1 cellular context compared by ENCODE assay signal in the genomic region with DNA sequence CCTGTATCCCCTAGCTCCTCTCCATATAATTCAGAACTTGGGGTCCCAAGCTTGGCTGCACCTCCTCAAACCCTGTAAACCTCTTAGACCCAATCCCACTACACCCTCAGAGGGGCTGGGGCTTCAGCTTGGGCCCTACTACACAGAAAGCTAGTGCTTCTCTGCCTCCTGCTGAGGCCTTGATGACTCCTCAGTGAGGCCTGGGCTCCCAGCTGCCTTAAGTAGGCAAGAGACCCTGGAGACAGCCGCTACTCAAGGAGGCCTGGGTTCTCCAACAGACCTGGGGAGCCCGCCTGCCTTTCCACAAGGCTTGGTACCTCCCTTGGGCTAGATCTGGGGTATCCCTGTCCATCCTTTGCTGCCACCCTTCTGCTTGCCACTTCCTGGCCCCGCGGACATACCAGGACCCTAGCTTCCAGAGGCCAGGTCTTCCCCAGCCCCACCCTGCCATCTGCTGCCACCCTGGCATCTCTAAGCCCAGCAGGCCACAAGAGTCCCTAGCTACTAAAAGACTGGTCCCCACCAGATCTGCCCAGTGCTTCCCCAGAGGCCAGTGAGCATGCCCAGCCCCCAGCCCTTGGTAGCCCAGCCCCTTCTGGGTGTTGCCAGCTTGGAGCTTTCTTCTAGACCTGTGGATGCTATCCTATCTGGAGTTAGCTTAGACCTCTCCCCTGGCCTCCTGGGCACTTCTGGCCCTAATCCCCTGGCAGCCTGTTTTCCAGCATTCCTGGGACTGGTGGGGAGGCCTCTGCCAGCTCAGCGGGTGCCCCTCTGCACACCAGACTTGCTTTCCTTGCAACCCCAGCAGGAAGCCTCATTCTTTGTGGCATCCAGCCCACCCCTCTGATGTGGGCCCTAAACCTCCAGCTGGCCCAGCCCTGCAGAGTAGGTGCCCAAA.
A peak's percentile ranks its signal among the peaks of the same experiment; 100 is the strongest.
TF ChIP-seq lines count a peak whose summit lies in the region.

No MANE protein-coding gene starts in this region.

TF ChIP-seq in HEK293, 187 proteins besides CTCF, POLR2A, EP300 and RAD21:
- no peak for TF ChIP-seq TSHZ1 (tag by site-specific recombination; IDR thresholded peaks at IDR 0.05; ENCODE audit: borderline replicate concordance)
- TF ChIP-seq ZNF792 (tag by site-specific recombination; IDR thresholded peaks at IDR 0.05) = no peak
- no peak for TF ChIP-seq ZNF221 (tag by site-specific recombination; IDR thresholded peaks at IDR 0.05; ENCODE audit: borderline replicate concordance)
- no peak for TF ChIP-seq ZNF175 (tag by site-specific recombination; IDR thresholded peaks at IDR 0.05)
- TF ChIP-seq ZFP41 (tag by site-specific recombination; IDR thresholded peaks at IDR 0.05; ENCODE audit: borderline replicate concordance) = no peak
- peak; percentile 94 for TF ChIP-seq ZIC2 (tag by site-specific recombination; IDR thresholded peaks at IDR 0.05)
- TF ChIP-seq, protein P1, sequence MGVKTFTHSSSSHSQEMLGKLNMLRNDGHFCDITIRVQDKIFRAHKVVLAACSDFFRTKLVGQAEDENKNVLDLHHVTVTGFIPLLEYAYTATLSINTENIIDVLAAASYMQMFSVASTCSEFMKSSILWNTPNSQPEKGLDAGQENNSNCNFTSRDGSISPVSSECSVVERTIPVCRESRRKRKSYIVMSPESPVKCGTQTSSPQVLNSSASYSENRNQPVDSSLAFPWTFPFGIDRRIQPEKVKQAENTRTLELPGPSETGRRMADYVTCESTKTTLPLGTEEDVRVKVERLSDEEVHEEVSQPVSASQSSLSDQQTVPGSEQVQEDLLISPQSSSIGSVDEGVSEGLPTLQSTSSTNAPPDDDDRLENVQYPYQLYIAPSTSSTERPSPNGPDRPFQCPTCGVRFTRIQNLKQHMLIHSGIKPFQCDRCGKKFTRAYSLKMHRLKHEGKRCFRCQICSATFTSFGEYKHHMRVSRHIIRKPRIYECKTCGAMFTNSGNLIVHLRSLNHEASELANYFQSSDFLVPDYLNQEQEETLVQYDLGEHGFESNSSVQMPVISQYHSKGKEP (tag by site-specific recombination; IDR thresholded peaks at IDR 0.05) = no peak
- TF ChIP-seq, protein P2, sequence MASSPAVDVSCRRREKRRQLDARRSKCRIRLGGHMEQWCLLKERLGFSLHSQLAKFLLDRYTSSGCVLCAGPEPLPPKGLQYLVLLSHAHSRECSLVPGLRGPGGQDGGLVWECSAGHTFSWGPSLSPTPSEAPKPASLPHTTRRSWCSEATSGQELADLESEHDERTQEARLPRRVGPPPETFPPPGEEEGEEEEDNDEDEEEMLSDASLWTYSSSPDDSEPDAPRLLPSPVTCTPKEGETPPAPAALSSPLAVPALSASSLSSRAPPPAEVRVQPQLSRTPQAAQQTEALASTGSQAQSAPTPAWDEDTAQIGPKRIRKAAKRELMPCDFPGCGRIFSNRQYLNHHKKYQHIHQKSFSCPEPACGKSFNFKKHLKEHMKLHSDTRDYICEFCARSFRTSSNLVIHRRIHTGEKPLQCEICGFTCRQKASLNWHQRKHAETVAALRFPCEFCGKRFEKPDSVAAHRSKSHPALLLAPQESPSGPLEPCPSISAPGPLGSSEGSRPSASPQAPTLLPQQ (tag by site-specific recombination; IDR thresholded peaks at IDR 0.05) = peak; percentile 63
- TF ChIP-seq, protein P3, sequence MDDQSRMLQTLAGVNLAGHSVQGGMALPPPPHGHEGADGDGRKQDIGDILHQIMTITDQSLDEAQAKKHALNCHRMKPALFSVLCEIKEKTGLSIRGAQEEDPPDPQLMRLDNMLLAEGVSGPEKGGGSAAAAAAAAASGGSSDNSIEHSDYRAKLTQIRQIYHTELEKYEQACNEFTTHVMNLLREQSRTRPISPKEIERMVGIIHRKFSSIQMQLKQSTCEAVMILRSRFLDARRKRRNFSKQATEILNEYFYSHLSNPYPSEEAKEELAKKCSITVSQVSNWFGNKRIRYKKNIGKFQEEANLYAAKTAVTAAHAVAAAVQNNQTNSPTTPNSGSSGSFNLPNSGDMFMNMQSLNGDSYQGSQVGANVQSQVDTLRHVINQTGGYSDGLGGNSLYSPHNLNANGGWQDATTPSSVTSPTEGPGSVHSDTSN (CRISPR knock-in tag; IDR thresholded peaks at IDR 0.05) = no peak
